2 cellular contexts compared by ENCODE assay signal in genomic region chr4:174855043-174855442, GRCh38.
A peak's percentile ranks its signal among the peaks of the same experiment; 100 is the strongest.
TF ChIP-seq lines count a peak whose summit lies in the region.

No MANE protein-coding gene starts in this region.

TF ChIP-seq in GM23338, 12 proteins besides CTCF, POLR2A, EP300 and RAD21 (continued from another document):
- TF ChIP-seq, protein P1, sequence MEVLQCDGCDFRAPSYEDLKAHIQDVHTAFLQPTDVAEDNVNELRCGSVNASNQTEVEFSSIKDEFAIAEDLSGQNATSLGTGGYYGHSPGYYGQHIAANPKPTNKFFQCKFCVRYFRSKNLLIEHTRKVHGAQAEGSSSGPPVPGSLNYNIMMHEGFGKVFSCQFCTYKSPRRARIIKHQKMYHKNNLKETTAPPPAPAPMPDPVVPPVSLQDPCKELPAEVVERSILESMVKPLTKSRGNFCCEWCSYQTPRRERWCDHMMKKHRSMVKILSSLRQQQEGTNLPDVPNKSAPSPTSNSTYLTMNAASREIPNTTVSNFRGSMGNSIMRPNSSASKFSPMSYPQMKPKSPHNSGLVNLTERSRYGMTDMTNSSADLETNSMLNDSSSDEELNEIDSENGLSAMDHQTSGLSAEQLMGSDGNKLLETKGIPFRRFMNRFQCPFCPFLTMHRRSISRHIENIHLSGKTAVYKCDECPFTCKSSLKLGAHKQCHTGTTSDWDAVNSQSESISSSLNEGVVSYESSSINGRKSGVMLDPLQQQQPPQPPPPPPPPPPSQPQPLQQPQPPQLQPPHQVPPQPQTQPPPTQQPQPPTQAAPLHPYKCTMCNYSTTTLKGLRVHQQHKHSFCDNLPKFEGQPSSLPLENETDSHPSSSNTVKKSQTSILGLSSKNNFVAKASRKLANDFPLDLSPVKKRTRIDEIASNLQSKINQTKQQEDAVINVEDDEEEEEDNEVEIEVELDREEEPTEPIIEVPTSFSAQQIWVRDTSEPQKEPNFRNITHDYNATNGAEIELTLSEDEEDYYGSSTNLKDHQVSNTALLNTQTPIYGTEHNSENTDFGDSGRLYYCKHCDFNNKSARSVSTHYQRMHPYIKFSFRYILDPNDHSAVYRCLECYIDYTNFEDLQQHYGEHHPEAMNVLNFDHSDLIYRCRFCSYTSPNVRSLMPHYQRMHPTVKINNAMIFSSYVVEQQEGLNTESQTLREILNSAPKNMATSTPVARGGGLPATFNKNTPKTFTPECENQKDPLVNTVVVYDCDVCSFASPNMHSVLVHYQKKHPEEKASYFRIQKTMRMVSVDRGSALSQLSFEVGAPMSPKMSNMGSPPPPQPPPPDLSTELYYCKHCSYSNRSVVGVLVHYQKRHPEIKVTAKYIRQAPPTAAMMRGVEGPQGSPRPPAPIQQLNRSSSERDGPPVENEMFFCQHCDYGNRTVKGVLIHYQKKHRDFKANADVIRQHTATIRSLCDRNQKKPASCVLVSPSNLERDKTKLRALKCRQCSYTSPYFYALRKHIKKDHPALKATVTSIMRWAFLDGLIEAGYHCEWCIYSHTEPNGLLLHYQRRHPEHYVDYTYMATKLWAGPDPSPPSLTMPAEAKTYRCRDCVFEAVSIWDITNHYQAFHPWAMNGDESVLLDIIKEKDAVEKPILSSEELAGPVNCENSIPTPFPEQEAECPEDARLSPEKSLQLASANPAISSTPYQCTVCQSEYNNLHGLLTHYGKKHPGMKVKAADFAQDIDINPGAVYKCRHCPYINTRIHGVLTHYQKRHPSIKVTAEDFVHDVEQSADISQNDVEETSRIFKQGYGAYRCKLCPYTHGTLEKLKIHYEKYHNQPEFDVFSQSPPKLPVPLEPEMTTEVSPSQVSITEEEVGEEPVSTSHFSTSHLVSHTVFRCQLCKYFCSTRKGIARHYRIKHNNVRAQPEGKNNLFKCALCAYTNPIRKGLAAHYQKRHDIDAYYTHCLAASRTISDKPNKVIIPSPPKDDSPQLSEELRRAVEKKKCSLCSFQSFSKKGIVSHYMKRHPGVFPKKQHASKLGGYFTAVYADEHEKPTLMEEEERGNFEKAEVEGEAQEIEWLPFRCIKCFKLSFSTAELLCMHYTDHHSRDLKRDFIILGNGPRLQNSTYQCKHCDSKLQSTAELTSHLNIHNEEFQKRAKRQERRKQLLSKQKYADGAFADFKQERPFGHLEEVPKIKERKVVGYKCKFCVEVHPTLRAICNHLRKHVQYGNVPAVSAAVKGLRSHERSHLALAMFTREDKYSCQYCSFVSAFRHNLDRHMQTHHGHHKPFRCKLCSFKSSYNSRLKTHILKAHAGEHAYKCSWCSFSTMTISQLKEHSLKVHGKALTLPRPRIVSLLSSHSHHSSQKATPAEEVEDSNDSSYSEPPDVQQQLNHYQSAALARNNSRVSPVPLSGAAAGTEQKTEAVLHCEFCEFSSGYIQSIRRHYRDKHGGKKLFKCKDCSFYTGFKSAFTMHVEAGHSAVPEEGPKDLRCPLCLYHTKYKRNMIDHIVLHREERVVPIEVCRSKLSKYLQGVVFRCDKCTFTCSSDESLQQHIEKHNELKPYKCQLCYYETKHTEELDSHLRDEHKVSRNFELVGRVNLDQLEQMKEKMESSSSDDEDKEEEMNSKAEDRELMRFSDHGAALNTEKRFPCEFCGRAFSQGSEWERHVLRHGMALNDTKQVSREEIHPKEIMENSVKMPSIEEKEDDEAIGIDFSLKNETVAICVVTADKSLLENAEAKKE (CRISPR knock-in tag; IDR thresholded peaks at IDR 0.05): 0 out of 2 replicates have a peak, but pooled peaks have one; percentile 24
- TF ChIP-seq ETS1 (IDR thresholded peaks at IDR 0.05) (no peak), CREB1 (CRISPR knock-in tag; IDR thresholded peaks at IDR 0.05; ENCODE audit: low read depth) (no peak), EZH2 (IDR thresholded peaks at IDR 0.05; ENCODE audit: low read depth, unreplicated experiment) (no peak), ZNF114 (CRISPR knock-in tag; IDR thresholded peaks at IDR 0.05) (peak; percentile 51; the same call in 1 of the 2 replicates)
- TF ChIP-seq, protein P2, sequence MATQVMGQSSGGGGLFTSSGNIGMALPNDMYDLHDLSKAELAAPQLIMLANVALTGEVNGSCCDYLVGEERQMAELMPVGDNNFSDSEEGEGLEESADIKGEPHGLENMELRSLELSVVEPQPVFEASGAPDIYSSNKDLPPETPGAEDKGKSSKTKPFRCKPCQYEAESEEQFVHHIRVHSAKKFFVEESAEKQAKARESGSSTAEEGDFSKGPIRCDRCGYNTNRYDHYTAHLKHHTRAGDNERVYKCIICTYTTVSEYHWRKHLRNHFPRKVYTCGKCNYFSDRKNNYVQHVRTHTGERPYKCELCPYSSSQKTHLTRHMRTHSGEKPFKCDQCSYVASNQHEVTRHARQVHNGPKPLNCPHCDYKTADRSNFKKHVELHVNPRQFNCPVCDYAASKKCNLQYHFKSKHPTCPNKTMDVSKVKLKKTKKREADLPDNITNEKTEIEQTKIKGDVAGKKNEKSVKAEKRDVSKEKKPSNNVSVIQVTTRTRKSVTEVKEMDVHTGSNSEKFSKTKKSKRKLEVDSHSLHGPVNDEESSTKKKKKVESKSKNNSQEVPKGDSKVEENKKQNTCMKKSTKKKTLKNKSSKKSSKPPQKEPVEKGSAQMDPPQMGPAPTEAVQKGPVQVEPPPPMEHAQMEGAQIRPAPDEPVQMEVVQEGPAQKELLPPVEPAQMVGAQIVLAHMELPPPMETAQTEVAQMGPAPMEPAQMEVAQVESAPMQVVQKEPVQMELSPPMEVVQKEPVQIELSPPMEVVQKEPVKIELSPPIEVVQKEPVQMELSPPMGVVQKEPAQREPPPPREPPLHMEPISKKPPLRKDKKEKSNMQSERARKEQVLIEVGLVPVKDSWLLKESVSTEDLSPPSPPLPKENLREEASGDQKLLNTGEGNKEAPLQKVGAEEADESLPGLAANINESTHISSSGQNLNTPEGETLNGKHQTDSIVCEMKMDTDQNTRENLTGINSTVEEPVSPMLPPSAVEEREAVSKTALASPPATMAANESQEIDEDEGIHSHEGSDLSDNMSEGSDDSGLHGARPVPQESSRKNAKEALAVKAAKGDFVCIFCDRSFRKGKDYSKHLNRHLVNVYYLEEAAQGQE (IDR thresholded peaks at IDR 0.05; ENCODE audit: unreplicated experiment): no peak

TF ChIP-seq in WTC11, 78 proteins besides CTCF, POLR2A, EP300 and RAD21 (continued from another document):
- no peak for TF ChIP-seq STAT6 (CRISPR knock-in tag; conservative IDR thresholded peaks at IDR 0.05; ENCODE audit: low read depth)
- no peak for TF ChIP-seq NR2C2 (CRISPR knock-in tag; IDR thresholded peaks at IDR 0.05)
- TF ChIP-seq, protein P3, sequence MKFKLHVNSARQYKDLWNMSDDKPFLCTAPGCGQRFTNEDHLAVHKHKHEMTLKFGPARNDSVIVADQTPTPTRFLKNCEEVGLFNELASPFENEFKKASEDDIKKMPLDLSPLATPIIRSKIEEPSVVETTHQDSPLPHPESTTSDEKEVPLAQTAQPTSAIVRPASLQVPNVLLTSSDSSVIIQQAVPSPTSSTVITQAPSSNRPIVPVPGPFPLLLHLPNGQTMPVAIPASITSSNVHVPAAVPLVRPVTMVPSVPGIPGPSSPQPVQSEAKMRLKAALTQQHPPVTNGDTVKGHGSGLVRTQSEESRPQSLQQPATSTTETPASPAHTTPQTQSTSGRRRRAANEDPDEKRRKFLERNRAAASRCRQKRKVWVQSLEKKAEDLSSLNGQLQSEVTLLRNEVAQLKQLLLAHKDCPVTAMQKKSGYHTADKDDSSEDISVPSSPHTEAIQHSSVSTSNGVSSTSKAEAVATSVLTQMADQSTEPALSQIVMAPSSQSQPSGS (CRISPR knock-in tag; IDR thresholded peaks at IDR 0.05; ENCODE audit: borderline replicate concordance, low read depth): no peak
- no peak for TF ChIP-seq USF2 (CRISPR knock-in tag; IDR thresholded peaks at IDR 0.05)
- no peak for TF ChIP-seq ETV6 (CRISPR knock-in tag; IDR thresholded peaks at IDR 0.05)
